ENCODE assay signal across 8 cellular contexts in the genomic region with DNA sequence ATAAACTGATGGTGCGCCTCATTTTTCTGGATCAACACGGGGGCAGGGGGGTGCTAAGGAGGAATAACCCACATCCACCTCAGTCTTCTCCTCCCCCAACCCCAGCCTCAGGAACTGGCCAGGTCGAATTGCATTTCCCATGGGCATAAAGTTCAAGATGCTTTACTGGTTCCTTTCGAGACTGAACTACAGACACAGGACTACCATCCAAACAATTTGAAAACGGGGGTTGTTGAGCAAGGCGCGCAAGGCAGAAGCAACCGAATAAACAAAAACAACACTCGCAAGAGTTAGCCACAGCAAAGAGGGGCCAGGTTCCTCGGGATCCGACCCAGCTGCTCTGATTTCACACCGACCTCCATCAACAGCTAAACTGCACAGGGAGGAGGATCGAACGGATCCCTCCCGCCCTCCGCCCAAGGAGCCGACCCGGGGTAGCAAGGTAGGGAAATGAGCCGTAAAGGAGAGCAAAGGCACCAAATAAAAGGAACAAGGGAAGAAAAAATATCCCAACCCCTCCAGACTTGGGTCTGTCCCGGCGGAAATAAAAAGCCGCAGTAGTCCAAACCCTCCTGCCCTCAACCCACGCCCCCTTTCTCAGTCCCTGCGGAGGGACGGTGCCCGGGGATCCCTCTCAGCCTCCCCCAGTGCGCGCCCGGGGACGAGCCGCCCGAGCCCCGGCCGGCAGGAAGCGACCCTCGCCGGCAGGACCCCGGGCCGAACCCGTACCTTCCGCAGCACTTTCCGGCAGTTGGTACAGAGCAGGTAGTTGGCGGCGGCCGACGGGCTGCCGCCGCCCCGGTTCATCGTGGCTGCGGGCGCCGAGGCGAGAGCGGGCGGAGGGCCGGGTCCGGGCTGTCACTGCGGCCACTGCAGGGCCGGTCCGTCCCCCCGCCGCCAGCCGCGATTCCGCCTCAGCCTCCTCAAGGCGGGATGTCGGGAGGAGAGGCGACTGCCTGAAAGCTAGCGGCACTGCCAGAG. TPM values are rescaled to one million over a fixed set of nuclear protein-coding genes. Genes with fewer than 3 reads are reported as not detected.
DNase-seq lines count a peak whose midpoint lies in the region; ATAC-seq and TF ChIP-seq lines count a peak whose summit lies in the region.

No MANE protein-coding gene starts in this region.

- no peaks in the 10 kb centered on the region for H3K9me3 Mint-ChIP-seq in activated naive CD8-positive, alpha-beta T cell (ENCODE audit: low read depth)

- peak overlapping the region; percentile 95 for H3K4me3 Mint-ChIP-seq in activated naive CD8-positive, alpha-beta T cell

- H3K27me3 ChIP-seq in ovary: no peaks in the 10 kb centered on the region

- peak; percentile 15 for ATAC-seq in HG02885 (IDR thresholded peaks at IDR 0.05; ENCODE audit: poor library complexity, unreplicated experiment)

- H3K27ac Mint-ChIP-seq in activated naive CD8-positive, alpha-beta T cell: peak overlapping the region; percentile 86

- H3K9me3 ChIP-seq in ovary: no peaks in the 10 kb centered on the region

- peaks cover under 1% of the 10 kb centered on the region for H3K36me3 Mint-ChIP-seq in activated naive CD8-positive, alpha-beta T cell

- no peaks in the 10 kb centered on the region for H3K27me3 Mint-ChIP-seq in activated naive CD8-positive, alpha-beta T cell

- WGBS in ovary, 3 donors: 0 to 1% (median 0%) methylated on average over 54 to 70 of the region's 70 CpGs

- H3K4me3 ChIP-seq in ovary: peak overlapping the region; percentile 89

- TF ChIP-seq POLR2A in ovary (IDR thresholded peaks at IDR 0.05): no peak

- peak overlapping the region; percentile 84 to 90 for H3K27ac ChIP-seq in ovary

- H3K4me1 Mint-ChIP-seq in activated naive CD8-positive, alpha-beta T cell (ENCODE audit: low read depth): peaks cover 63% of the 10 kb centered on the region

- no peak for TF ChIP-seq CTCF in ovary (IDR thresholded peaks at IDR 0.05)

- peaks cover 3% of the 10 kb centered on the region for H3K4me1 ChIP-seq in ovary (ENCODE audit: insufficient read depth)

- no peak for TF ChIP-seq EP300 in ovary (IDR thresholded peaks at IDR 0.05)

- no peaks in the 10 kb centered on the region for H3K36me3 ChIP-seq in ovary

- DNase-seq in NCI-H1092 treated with DMSO at 0.1 percent for 48 hours (lab: John Stamatoyannopoulos, UW): peak; percentile 59
- no peak for DNase-seq in NCI-H1092 (lab: John Stamatoyannopoulos, UW)
- DNase-seq in OCI-M1 (lab: John Stamatoyannopoulos, UW): peak; percentile 51
- DNase-seq in cardiac septum (ENCODE audit: low spot score): peak; percentile 74
- DNase-seq in ovary: peak; percentile 25 to 59 (median 34)
- DNase-seq in GDM1 (lab: John Stamatoyannopoulos, UW): no peak

- intact Hi-C loops in cardiac septum (cut with DNase I): loop anchor here (1.0 to 10.0 kb wide), 4 partner anchors 78 to 477 kb away; no protein-coding TSS in a partner anchor
- intact Hi-C loops in ovary (cut with DNase I): loop anchor here in 3 of 4 donors (5.0 to 10.0 kb wide), 4 partner anchors 78 to 474 kb away; no protein-coding TSS in a partner anchor

RNA-seq across cellular contexts. Expression of gene SESN3, which starts 0.7 kb away (rescaled TPM):
- total RNA-seq in cardiac septum: 10.6 TPM
- 10 to 100 TPM; 37.1 to 77.3 (median 49.4) TPM for total RNA-seq in ovary
- 10 to 100 TPM; 14.5 to 21.7 TPM for polyA plus RNA-seq in ovary

Comparison
In these comparisons a context has a peak if more than half of its experiments do, and no peak if none do; other contexts are left out.
1. DNase-seq: peak in NCI-H1092 treated with DMSO at 0.1 percent for 48 hours (single experiment), OCI-M1 (single experiment), cardiac septum (single experiment) and ovary (5 of 5); none in NCI-H1092 (single experiment) and GDM1 (single experiment).